24 cellular contexts compared by ENCODE assay signal in genomic region chr2:170456914-170457313, GRCh38.
"Had no signal": no experiment of that assay in that cellular context is flagged by ENCODE, and none has a peak within 500 bp of the region (broad histone marks: within the 10 kb centered on the region; RNA-seq: fewer than 3 reads in every experiment).

No MANE protein-coding gene starts in this region.

- DNase-seq: effector CD4-positive, alpha-beta T cell; endodermal cell; heart left ventricle; hypothalamus; kidney glomerular epithelial cell; mammary epithelial cell; nucleus accumbens; ovary; retina; spleen; stimulated activated CD4-positive, alpha-beta T cell treated with anti-CD3 and anti-CD28 coated beads, Interleukin-15, amount 100 ng/mL, for 24 hours; stimulated activated CD4-positive, alpha-beta T cell treated with anti-CD3 and anti-CD28 coated beads, Interleukin-1b, Interleukin-23, amount 100 ng/mL, for 48 hours; stimulated activated CD4-positive, alpha-beta T cell treated with anti-CD3 and anti-CD28 coated beads, Interleukin-4, amount 100 ng/mL, for 24 hours; tibial artery; upper lobe of left lung; uterus had no signal

- FAIRE-seq: endothelial cell of umbilical vein, frontal cortex, islet of Langerhans had no signal

- ATAC-seq: heart left ventricle; natural killer cell treated with Interleukin-12 subunit alpha and Interleukin-12 subunit beta and Interleukin-15 and Interleukin-18, amount 100 ng/mL, for 72 hours; sciatic nerve; stimulated activated memory B cell treated with anti-CD40 and anti-IgM and Interleukin-4, amounts not matched to agents 10 μg/mL and 1 μg/mL and 100 μg/mL, for 72 hours had no signal

- H3K4me3 ChIP-seq: coronary artery, heart left ventricle, neural progenitor cell, ovary, spleen, tibial artery, upper lobe of left lung, uterus had no signal

- H3K4me2 ChIP-seq: neural progenitor cell had no signal

- H3K4me1 ChIP-seq: heart left ventricle, spleen, tibial artery, upper lobe of left lung, uterus had no signal

- H3K27me3 ChIP-seq: heart left ventricle, neural progenitor cell, ovary, tibial artery, upper lobe of left lung, uterus had no signal

- H3K9ac ChIP-seq: neural progenitor cell had no signal

- H2AFZ ChIP-seq: neural progenitor cell had no signal

- H3K9me3 ChIP-seq: heart left ventricle, ovary, tibial artery, upper lobe of left lung, uterus had no signal

- H3K36me3 ChIP-seq: heart left ventricle, ovary, spleen, tibial artery, upper lobe of left lung, uterus had no signal

- H3K27ac ChIP-seq: coronary artery, heart left ventricle, neural progenitor cell, ovary, spleen, tibial artery, upper lobe of left lung, uterus had no signal
